1 cellular context compared by ENCODE assay signal in the genomic region with DNA sequence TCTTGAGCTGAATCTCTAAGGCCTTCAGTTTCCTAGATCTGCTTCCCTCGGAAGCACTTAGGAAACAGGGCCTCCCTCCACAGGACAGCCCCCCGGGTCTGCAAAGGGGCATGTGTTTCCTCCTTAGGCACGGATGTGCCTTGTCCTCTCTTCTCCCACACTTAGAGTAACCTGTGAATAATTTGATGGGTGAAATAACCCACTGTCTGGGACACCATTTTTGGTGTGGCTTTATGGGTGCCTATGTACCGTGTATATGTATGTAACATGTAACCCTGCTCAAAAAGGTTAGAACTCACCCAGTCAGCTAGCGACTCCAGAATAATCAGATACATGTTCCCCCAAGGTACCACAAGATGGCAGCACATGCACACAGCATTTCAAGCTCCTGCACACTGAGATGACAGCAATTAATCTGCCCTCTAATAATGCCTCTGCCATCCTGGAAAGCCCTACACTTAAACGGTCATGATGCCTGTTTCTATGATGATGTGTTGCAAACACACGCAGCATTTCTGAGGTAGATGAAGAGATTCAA.
TF ChIP-seq lines count a peak whose summit lies in the region.

No MANE protein-coding gene starts in this region.

TF ChIP-seq in HCT116, 20 proteins besides CTCF, POLR2A, EP300 and RAD21 (continued from another document):
- no peak for TF ChIP-seq REST (IDR thresholded peaks at IDR 0.05; ENCODE audit: low read depth)
